23 cellular contexts compared by ENCODE assay signal in genomic region chr18:8499810-8500663, GRCh38.
DNase-seq lines count a peak whose midpoint lies in the region; ATAC-seq and TF ChIP-seq lines count a peak whose summit lies in the region.
"Had no signal": no experiment of that assay in that cellular context is flagged by ENCODE, and none has a peak within 500 bp of the region (broad histone marks: within the 10 kb centered on the region; RNA-seq: fewer than 3 reads in every experiment).

No MANE protein-coding gene starts in this region.

- no peak for ATAC-seq in GM18519 (IDR thresholded peaks at IDR 0.05; ENCODE audit: low FRiP score, unreplicated experiment)
- no peak for ATAC-seq in HG02763 (IDR thresholded peaks at IDR 0.05; ENCODE audit: unreplicated experiment)
- no peak for ATAC-seq in upper lobe of left lung (ENCODE audit: low FRiP score in 2 of 2)
- ATAC-seq: activated CD4-positive, alpha-beta T cell treated with anti-CD3 and anti-CD28 coated beads for 36 hours; GM23338; Panc1; sciatic nerve had no signal

- H3K27ac ChIP-seq in upper lobe of left lung, result no peak overlapping the region
- H3K27ac ChIP-seq: cardiac muscle cell had no signal

- no peak for TF ChIP-seq CTCF in upper lobe of left lung (IDR thresholded peaks at IDR 0.05)

- WGBS in upper lobe of left lung, 2 donors, result 60 to 75% methylated on average over 6 to 8 of the region's 8 CpGs

- no peak for TF ChIP-seq POLR2A in upper lobe of left lung (IDR thresholded peaks at IDR 0.05)

- H3K4me1 ChIP-seq in upper lobe of left lung, result peaks cover 0 to 13% (median 6%) of the 10 kb centered on the region in 4 donors
- H3K4me1 ChIP-seq: BE2C, Caco-2 had no signal

- no peaks in the 10 kb centered on the region for H3K9me3 ChIP-seq in upper lobe of left lung
- H3K9me3 ChIP-seq: BE2C, Caco-2, MG63 had no signal

- no peaks in the 10 kb centered on the region for H3K36me3 ChIP-seq in upper lobe of left lung
- H3K36me3 ChIP-seq: BE2C, cardiac muscle cell, MG63 had no signal

- H3K27me3 ChIP-seq in upper lobe of left lung, result no peaks in the 10 kb centered on the region
- H3K27me3 ChIP-seq: BE2C, cardiac muscle cell, MG63 had no signal

- TF ChIP-seq EP300 in upper lobe of left lung (IDR thresholded peaks at IDR 0.05), result no peak

- DNase-seq in activated CD8-positive, alpha-beta memory T cell treated with anti-CD3 and anti-CD28 coated beads for 24 hours, result peak; percentile 41
- no peak for DNase-seq in activated CD8-positive, alpha-beta memory T cell treated with anti-CD3 and anti-CD28 coated beads, Interleukin-2, amount 50 U/mL, for 48 hours
- DNase-seq in NCI-H510A treated with DMSO at 0.1 percent for 48 hours (lab: John Stamatoyannopoulos, UW) (peak; percentile 88), left kidney (ENCODE audit: low read depth, low spot score) (peak; percentile 77), upper lobe of left lung (no peak)
- no peak for DNase-seq in stimulated activated CD4-positive, alpha-beta T cell treated with anti-CD3 and anti-CD28 coated beads, Interleukin-4, amount 100 ng/mL, for 4 hours
- DNase-seq: activated CD4-positive, alpha-beta T cell treated with anti-CD3 and anti-CD28 coated beads for 36 hours; activated naive CD4-positive, alpha-beta T cell treated with anti-CD3 and anti-CD28 coated beads, Interleukin-2, amount 50 U/mL, for 16 hours; Caco-2; dermis blood vessel endothelial cell; kidney glomerular epithelial cell; mesendoderm; MG63; NCI-H1436; occipital lobe; stimulated activated CD4-positive, alpha-beta T cell treated with anti-CD3 and anti-CD28 coated beads, Interleukin-15, amount 100 ng/mL, for 24 hours had no signal

- H3K4me3 ChIP-seq in upper lobe of left lung, result no peak overlapping the region
- H3K4me3 ChIP-seq: cardiac muscle cell, GM23338, MG63 had no signal

Comparison
In these comparisons a context has a peak if more than half of its experiments do, and no peak if none do; other contexts are left out.
1. DNase-seq: peak in activated CD8-positive, alpha-beta memory T cell treated with anti-CD3 and anti-CD28 coated beads for 24 hours (single experiment), NCI-H510A treated with DMSO at 0.1 percent for 48 hours (single experiment) and left kidney (single experiment); none in activated CD8-positive, alpha-beta memory T cell treated with anti-CD3 and anti-CD28 coated beads, Interleukin-2, amount 50 U/mL, for 48 hours (single experiment), stimulated activated CD4-positive, alpha-beta T cell treated with anti-CD3 and anti-CD28 coated beads, Interleukin-4, amount 100 ng/mL, for 4 hours (0 of 2) and upper lobe of left lung (0 of 2).